ENCODE assay signal across 27 cellular contexts in genomic region chr9:107858260-107858659, GRCh38.
"Had no signal": no experiment of that assay in that cellular context is flagged by ENCODE, and none has a peak within 500 bp of the region (broad histone marks: within the 10 kb centered on the region; RNA-seq: fewer than 3 reads in every experiment).

No MANE protein-coding gene starts in this region.

- H3K4me1 ChIP-seq: stomach, suprapubic skin, testis, thyroid gland, tibial nerve, transverse colon, uterus had no signal

- FAIRE-seq: urothelium cell line had no signal

- H3K27me3 ChIP-seq: stomach, suprapubic skin, testis, thyroid gland, tibial artery, tibial nerve, transverse colon, upper lobe of left lung, upper lobe of right lung, uterus, vagina had no signal

- ATAC-seq: stimulated activated effector memory CD8-positive, alpha-beta T cell treated with anti-CD3 and anti-CD28 coated beads, Interleukin-12 subunit alpha, Interleukin-12 subunit beta, amount 100 ng/mL, for 72 hours; stimulated activated memory B cell treated with anti-CD40 and anti-IgM and Interleukin-4, amounts not matched to agents 10 μg/mL and 1 μg/mL and 100 μg/mL, for 72 hours; stimulated activated naive B cell treated with anti-CD40 and anti-IgM and Interleukin-4, amounts not matched to agents 10 μg/mL and 1 μg/mL and 100 μg/mL, for 72 hours; stimulated activated naive CD8-positive, alpha-beta T cell treated with anti-CD3 and anti-CD28 coated beads, Interleukin-15, amount 100 ng/mL, for 72 hours; stimulated activated naive CD8-positive, alpha-beta T cell treated with anti-CD3 and anti-CD28 coated beads, Interleukin-15, Interleukin-2, amounts not matched to agents 100 U/mL and 50 U/mL, for 24 hours; upper lobe of right lung had no signal

- H3K27ac ChIP-seq: stomach, suprapubic skin, testis, thoracic aorta, thyroid gland, tibial artery, tibial nerve, transverse colon, upper lobe of left lung, upper lobe of right lung, vagina had no signal

- H3K9me3 ChIP-seq: testis, thyroid gland, vagina had no signal

- DNase-seq: stimulated activated CD4-positive, alpha-beta T cell treated with anti-CD3 and anti-CD28 coated beads, Interleukin-2, amount 100 ng/mL, for 48 hours; stimulated activated CD4-positive, alpha-beta T cell treated with anti-CD3 and anti-CD28 coated beads, Interleukin-4, amount 100 ng/mL, for 1 hour; stimulated activated CD4-positive, alpha-beta T cell treated with anti-CD3 and anti-CD28 coated beads, Interleukin-4, amount 100 ng/mL, for 24 hours; stimulated activated CD4-positive, alpha-beta T cell treated with anti-CD3 and anti-CD28 coated beads, Interleukin-4, amount 100 ng/mL, for 4 hours; stimulated activated CD8-positive, alpha-beta memory T cell treated with anti-CD3 and anti-CD28 coated beads, Interleukin-4, amount 100 ng/mL, for 48 hours; stimulated activated naive B cell treated with anti-CD40 and anti-IgM and Interleukin-4, amounts not matched to agents 10 μg/mL and 1 μg/mL and 100 μg/mL, for 72 hours; stimulated activated naive CD4-positive, alpha-beta T cell; stimulated activated naive CD4-positive, alpha-beta T cell treated with Interleukin-2 at 50 U/mL for 16 hours; stimulated activated naive CD8-positive, alpha-beta T cell treated with anti-CD3 and anti-CD28 coated beads, Interleukin-15, amount 100 ng/mL, for 72 hours; stimulated activated naive CD8-positive, alpha-beta T cell treated with anti-CD3 and anti-CD28 coated beads, Interleukin-15, Interleukin-2, amounts not matched to agents 100 U/mL and 50 U/mL, for 24 hours; stomach; substantia nigra; testis; thyroid gland; tibial artery; transverse colon; trophoblast cell; upper lobe of left lung; upper lobe of right lung; uterus had no signal

- H3K4me3 ChIP-seq: stomach, suprapubic skin, testis, thoracic aorta, thyroid gland, tibial artery, tibial nerve, transverse colon, upper lobe of left lung, upper lobe of right lung, uterus, vagina had no signal

- H3K36me3 ChIP-seq: stomach, suprapubic skin, thoracic aorta, thyroid gland, tibial artery, tibial nerve, transverse colon, upper lobe of left lung, upper lobe of right lung, uterus, vagina had no signal
